ENCODE assay signal across 9 cellular contexts in genomic region chr1:192311281-192311680, GRCh38. TPM values are rescaled to one million over a fixed set of nuclear protein-coding genes. Genes with fewer than 3 reads are reported as not detected.
A peak's percentile ranks its signal among the peaks of the same experiment; 100 is the strongest.
DNase-seq lines count a peak whose midpoint lies in the region; ATAC-seq and TF ChIP-seq lines count a peak whose summit lies in the region.
"Had no signal": no experiment of that assay in that cellular context is flagged by ENCODE, and none has a peak within 500 bp of the region (broad histone marks: within the 10 kb centered on the region; RNA-seq: fewer than 3 reads in every experiment).

No MANE protein-coding gene starts in this region.

- 35 to 65% (median 50%) methylated on average over 1 of the region's 1 CpG for WGBS in adrenal gland, 4 donors
- WGBS in right lobe of liver (ENCODE audit: insufficient coverage, low coverage, low lambda C conversion rate, missing lambda C conversion rate), result 37% methylated on average over 1 of the region's 1 CpG

- H3K4me1 ChIP-seq in DOHH2 (ENCODE audit: control insufficient read depth, low read length), result no peaks in the 10 kb centered on the region
- H3K4me1 ChIP-seq in adrenal gland (replicated peaks in 1 of 2), result no peaks in the 10 kb centered on the region
- no peaks in the 10 kb centered on the region for H3K4me1 ChIP-seq in right lobe of liver
- H3K4me1 ChIP-seq: ascending aorta had no signal

- H3K4me2 ChIP-seq in DOHH2 (ENCODE audit: low read length), result no peak overlapping the region

- H3K27me3 ChIP-seq in DOHH2 (ENCODE audit: control insufficient read depth, low read length), result peaks cover 4% of the 10 kb centered on the region; the same call in 1 of the 2 replicates
- no peaks in the 10 kb centered on the region for H3K27me3 ChIP-seq in adrenal gland
- no peaks in the 10 kb centered on the region for H3K27me3 ChIP-seq in right lobe of liver
- H3K27me3 ChIP-seq: ascending aorta had no signal

- no peaks in the 10 kb centered on the region for H3K9me2 ChIP-seq in DOHH2 (replicated peaks; ENCODE audit: control insufficient read depth, low read length)

- H3K79me2 ChIP-seq in DOHH2 (ENCODE audit: control insufficient read depth, low read length), result no peaks in the 10 kb centered on the region

- intact Hi-C loops in adrenal gland (cut with DNase I) (no loop called here), right lobe of liver (cut with DNase I) (no loop called here)

- no peaks in the 10 kb centered on the region for H3K36me3 Mint-ChIP-seq in activated CD4-positive, alpha-beta T cell treated with anti-CD3 and anti-CD28 coated beads, Interleukin-2, amount 10 ng/mL, durations not matched to agents 7 days and 5 days (ENCODE audit: low read depth)

- TF ChIP-seq POLR2A in adrenal gland (IDR thresholded peaks at IDR 0.05), result no peak
- TF ChIP-seq POLR2A in right lobe of liver (IDR thresholded peaks at IDR 0.05), result no peak

- no peaks in the 10 kb centered on the region for H4K20me1 ChIP-seq in DOHH2 (ENCODE audit: control insufficient read depth, insufficient read depth, low read depth, low read length)

- H3K36me3 ChIP-seq in DOHH2 (ENCODE audit: control insufficient read depth, low read length) (no peaks in the 10 kb centered on the region), adrenal gland (replicated peaks in 1 of 2) (no peaks in the 10 kb centered on the region), right lobe of liver (no peaks in the 10 kb centered on the region)
- H3K36me3 ChIP-seq: ascending aorta had no signal

- H3K27me3 Mint-ChIP-seq in activated CD4-positive, alpha-beta T cell treated with anti-CD3 and anti-CD28 coated beads, Interleukin-2, amount 10 ng/mL, durations not matched to agents 7 days and 5 days, result no peaks in the 10 kb centered on the region

- POLR2A ChIA-PET in activated CD4-positive, alpha-beta T cell treated with anti-CD3 and anti-CD28 coated beads, Interleukin-2, amount 10 ng/mL, durations not matched to agents 7 days and 5 days (lab: Charles Lee), result no interaction called here

- H3K4me3 ChIP-seq in DOHH2 (ENCODE audit: low read length) (no peak overlapping the region), adrenal gland (no peak overlapping the region), right lobe of liver (no peak overlapping the region)
- H3K4me3 ChIP-seq: ascending aorta had no signal

- ATAC-seq in right lobe of liver, result no peak
- ATAC-seq in HG02610 (IDR thresholded peaks at IDR 0.05; ENCODE audit: unreplicated experiment), result no peak

- H3K9me3 ChIP-seq in DOHH2 (ENCODE audit: control insufficient read depth, insufficient read depth, low read length) (no peaks in the 10 kb centered on the region), adrenal gland (replicated peaks in 1 of 3) (no peaks in the 10 kb centered on the region), right lobe of liver (no peaks in the 10 kb centered on the region)

- H3K4me1 Mint-ChIP-seq in activated CD4-positive, alpha-beta T cell treated with anti-CD3 and anti-CD28 coated beads, Interleukin-2, amount 10 ng/mL, durations not matched to agents 7 days and 5 days, result no peaks in the 10 kb centered on the region

- H3K9me3 Mint-ChIP-seq in activated CD4-positive, alpha-beta T cell treated with anti-CD3 and anti-CD28 coated beads, Interleukin-2, amount 10 ng/mL, durations not matched to agents 7 days and 5 days, result peaks cover 9% of the 10 kb centered on the region

- H3K4me3 Mint-ChIP-seq in activated CD4-positive, alpha-beta T cell treated with anti-CD3 and anti-CD28 coated beads, Interleukin-2, amount 10 ng/mL, durations not matched to agents 7 days and 5 days, result no peak overlapping the region

- TF ChIP-seq CTCF in DOHH2 (IDR thresholded peaks at IDR 0.05; ENCODE audit: low read depth, low read length, poor library complexity, severe bottlenecking), result peak; percentile 38
- TF ChIP-seq CTCF in adrenal gland (IDR thresholded peaks at IDR 0.05), result peak in 4 of 6 experiments; percentile 16 to 36 (median 24)
- TF ChIP-seq CTCF in right lobe of liver (IDR thresholded peaks at IDR 0.05), result peak in 3 of 4 donors; percentile 6 to 17 (median 8)

- CTCF ChIA-PET in activated CD4-positive, alpha-beta T cell treated with anti-CD3 and anti-CD28 coated beads, Interleukin-2, amount 10 ng/mL, durations not matched to agents 7 days and 5 days (lab: Charles Lee), result no interaction called here

- no peak overlapping the region for H3K27ac Mint-ChIP-seq in activated CD4-positive, alpha-beta T cell treated with anti-CD3 and anti-CD28 coated beads, Interleukin-2, amount 10 ng/mL, durations not matched to agents 7 days and 5 days

- H3F3A ChIP-seq in DOHH2 (ENCODE audit: control insufficient read depth, insufficient read depth), result no peaks in the 10 kb centered on the region

- DNase-seq in LoVo (ENCODE audit: low spot score) (peak; percentile 8), adrenal gland (no peak), right lobe of liver (no peak), C1 segment of cervical spinal cord (lab: John Stamatoyannopoulos, UW) (no peak)
- DNase-seq in stimulated activated naive CD4-positive, alpha-beta T cell treated with Interleukin-2 at 50 U/mL for 16 hours (lab: John Stamatoyannopoulos, UW), result no peak
- DNase-seq in activated CD4-positive, alpha-beta T cell treated with anti-CD3 and anti-CD28 coated beads, Interleukin-2, amount 10 ng/mL, durations not matched to agents 7 days and 5 days, result no peak

- H3K27ac ChIP-seq in DOHH2 (ENCODE audit: low read depth, low read length), result no peak overlapping the region
- H3K27ac ChIP-seq in adrenal gland, result no peak overlapping the region
- H3K27ac ChIP-seq in right lobe of liver, result no peak overlapping the region
- H3K27ac ChIP-seq: ascending aorta had no signal

RNA-seq across cellular contexts. Expression of gene RGS21, which starts 5.5 kb away (rescaled TPM):
- total RNA-seq in adrenal gland (not detected), right lobe of liver (not detected)
- not detected for polyA plus RNA-seq in adrenal gland
- not detected for total RNA-seq in activated CD4-positive, alpha-beta T cell treated with anti-CD3 and anti-CD28 coated beads, Interleukin-2, amount 10 ng/mL, durations not matched to agents 7 days and 5 days
- total RNA-seq: ascending aorta had no signal
